In the genomic region with DNA sequence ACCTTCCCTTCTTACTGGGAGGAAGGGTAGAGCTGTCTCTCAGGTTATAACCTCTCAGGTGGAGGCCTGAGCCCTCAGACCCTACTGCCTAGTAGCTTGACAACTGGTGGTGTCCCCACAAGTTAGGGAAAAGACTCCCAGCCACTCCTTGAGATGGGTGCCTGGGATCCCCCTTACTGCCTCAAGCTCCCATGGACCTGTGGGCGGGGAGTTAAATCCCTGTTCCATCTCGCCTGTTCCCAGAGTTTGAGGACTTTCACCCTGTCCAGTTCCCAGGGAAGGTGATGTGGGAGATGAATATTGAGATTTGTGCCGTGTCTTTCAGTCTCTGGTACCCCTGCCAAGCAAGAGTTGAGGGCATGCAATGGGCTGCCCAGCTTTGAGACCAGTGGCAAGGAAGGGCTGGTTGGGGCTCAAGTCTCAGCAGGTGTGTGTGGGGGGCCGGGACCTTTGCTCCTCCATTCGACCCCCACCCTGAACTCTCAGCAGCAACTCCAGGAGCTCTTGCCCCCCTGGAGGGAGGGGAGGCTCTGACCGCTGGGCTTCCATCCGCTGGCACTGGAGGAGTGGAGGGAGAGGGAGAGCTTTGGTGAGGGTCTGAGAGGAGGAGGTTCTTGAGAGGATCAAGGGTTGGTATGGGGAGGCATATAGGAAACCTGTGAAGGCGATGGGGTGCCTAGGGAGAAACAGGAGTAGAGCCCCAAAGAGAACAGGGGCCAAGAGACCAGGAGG, we compare ENCODE assay signal across 9 cellular contexts. TPM values are rescaled to one million over a fixed set of nuclear protein-coding genes. Genes with fewer than 3 reads are reported as not detected.
DNase-seq lines count a peak whose midpoint lies in the region; ATAC-seq, FAIRE-seq and TF ChIP-seq lines count a peak whose summit lies in the region.
"Had no signal": no experiment of that assay in that cellular context is flagged by ENCODE, and none has a peak within 500 bp of the region (broad histone marks: within the 10 kb centered on the region; RNA-seq: fewer than 3 reads in every experiment).

No MANE protein-coding gene starts in this region.

- peak overlapping the region; percentile 99 for H3K27ac Mint-ChIP-seq in activated naive CD4-positive, alpha-beta T cell treated with anti-CD3 and anti-CD28 coated beads for 36 hours
- peak overlapping the region; percentile 63 for H3K27ac Mint-ChIP-seq in astrocyte (ENCODE audit: unreplicated experiment)

- peaks cover 35% of the 10 kb centered on the region for H3K36me3 Mint-ChIP-seq in activated naive CD4-positive, alpha-beta T cell treated with anti-CD3 and anti-CD28 coated beads for 36 hours (ENCODE audit: low read depth)
- H3K36me3 Mint-ChIP-seq in astrocyte (ENCODE audit: low read depth, unreplicated experiment), result peaks cover 13% of the 10 kb centered on the region

- H3K4me1 Mint-ChIP-seq in activated naive CD4-positive, alpha-beta T cell treated with anti-CD3 and anti-CD28 coated beads for 36 hours (ENCODE audit: low read depth), result peaks cover 59% of the 10 kb centered on the region
- peaks cover 35% of the 10 kb centered on the region for H3K4me1 Mint-ChIP-seq in astrocyte (ENCODE audit: low read depth, unreplicated experiment)

- H3K79me2 ChIP-seq in astrocyte (ENCODE audit: insufficient read depth, low read length), result peaks cover 38% of the 10 kb centered on the region

- peak; percentile 23 for DNase-seq in activated naive CD4-positive, alpha-beta T cell treated with anti-CD3 and anti-CD28 coated beads for 36 hours
- DNase-seq in activated naive CD4-positive, alpha-beta T cell treated with Interleukin-2 at 50 U/mL for 16 hours, result no peak
- DNase-seq in astrocyte (ENCODE audit: low read depth) (no peak), transverse colon (no peak), SW480 (ENCODE audit: low spot score) (no peak), brain microvascular endothelial cell (no peak)

- H3K27me3 Mint-ChIP-seq in activated naive CD4-positive, alpha-beta T cell treated with anti-CD3 and anti-CD28 coated beads for 36 hours (ENCODE audit: low read depth), result no peaks in the 10 kb centered on the region
- no peaks in the 10 kb centered on the region for H3K27me3 Mint-ChIP-seq in astrocyte (ENCODE audit: low read depth, unreplicated experiment)

- H3K4me3 ChIP-seq in astrocyte (ENCODE audit: insufficient read depth, low read depth, low read length), result no peak overlapping the region
- H3K4me3 ChIP-seq in mesodermal cell (ENCODE audit: extremely low read depth, insufficient read depth, low read length, poor library complexity, severe bottlenecking), result peak overlapping the region; percentile 1
- peak overlapping the region in 3 of 4 donors; percentile 77 to 95 (median 82) for H3K4me3 ChIP-seq in transverse colon
- no peak overlapping the region for H3K4me3 ChIP-seq in brain microvascular endothelial cell (ENCODE audit: low read depth, low read length)

- in situ Hi-C loops in transverse colon (cut with MboI; ENCODE audit: low pct_ligation_motif_present in 1 of 4, low pct_unique_long_range_greater_than_20kb in 1 of 4, low sequenced_read_pairs in 3 of 4) (no loop called here), brain microvascular endothelial cell (cut with HindIII; ENCODE audit: low pct_ligation_motif_present, low sequenced_read_pairs) (no loop called here)

- WGBS in mesodermal cell (ENCODE audit: insufficient coverage in 2 of 2), 2 experiments, result 86 to 91% methylated on average over 6 to 7 of the region's 8 CpGs
- 69 to 100% methylated on average over 1 to 8 of the region's 8 CpGs for WGBS in transverse colon (ENCODE audit: low coverage in 1 of 2), 2 donors

- peak overlapping the region; percentile 82 for H3K27ac ChIP-seq in astrocyte (ENCODE audit: low read depth, low read length)
- peak overlapping the region; percentile 45 for H3K27ac ChIP-seq in mesodermal cell (ENCODE audit: low read depth, low read length, severe bottlenecking)
- peak overlapping the region; percentile 92 to 98 (median 98) for H3K27ac ChIP-seq in transverse colon
- no peak overlapping the region for H3K27ac ChIP-seq in brain microvascular endothelial cell

- peak overlapping the region; percentile 93 for H3K9ac ChIP-seq in astrocyte (ENCODE audit: low read length)

- ATAC-seq in HG02938 (IDR thresholded peaks at IDR 0.05; ENCODE audit: unreplicated experiment), result no peak

- no peak for FAIRE-seq in astrocyte (lab: Jason Lieb, UNC)
- FAIRE-seq: endometrium had no signal

- CTCF ChIA-PET in activated naive CD4-positive, alpha-beta T cell treated with anti-CD3 and anti-CD28 coated beads for 36 hours (lab: Charles Lee), result no interaction called here

- H3K4me2 ChIP-seq in astrocyte (ENCODE audit: low read length), result peak overlapping the region; percentile 44

- no peaks in the 10 kb centered on the region for H4K20me1 ChIP-seq in astrocyte (ENCODE audit: insufficient read depth, low read length)

- no peak for TF ChIP-seq EP300 in transverse colon (IDR thresholded peaks at IDR 0.05; ENCODE audit: low read depth)

- peaks cover 8% of the 10 kb centered on the region for H3K36me3 ChIP-seq in astrocyte (ENCODE audit: insufficient read depth, low read length)
- H3K36me3 ChIP-seq in mesodermal cell (ENCODE audit: control insufficient read depth, insufficient read depth, low read length), result peaks cover 30% of the 10 kb centered on the region
- peaks cover 0 to 7% (median 0%) of the 10 kb centered on the region in 4 donors for H3K36me3 ChIP-seq in transverse colon
- peaks cover 18% of the 10 kb centered on the region for H3K36me3 ChIP-seq in brain microvascular endothelial cell (replicated peaks)

- H3K9me3 Mint-ChIP-seq in activated naive CD4-positive, alpha-beta T cell treated with anti-CD3 and anti-CD28 coated beads for 36 hours, result no peaks in the 10 kb centered on the region
- H3K9me3 Mint-ChIP-seq in astrocyte (ENCODE audit: unreplicated experiment), result no peaks in the 10 kb centered on the region

- TF ChIP-seq POLR2A in transverse colon (IDR thresholded peaks at IDR 0.05), result no peak

- H3K4me1 ChIP-seq in astrocyte (ENCODE audit: insufficient read depth, low read length) (peaks cover 29% of the 10 kb centered on the region), mesodermal cell (ENCODE audit: control insufficient read depth, insufficient read depth, low read length, poor library complexity, severe bottlenecking) (peaks cover 56% of the 10 kb centered on the region), transverse colon (peaks cover 21 to 66% (median 41%) of the 10 kb centered on the region in 4 donors)

- no peak overlapping the region for H2AFZ ChIP-seq in astrocyte (ENCODE audit: low read depth, low read length)

- TF ChIP-seq CTCF in astrocyte (IDR thresholded peaks at IDR 0.05; ENCODE audit: insufficient read depth, low read depth, low read length) (no peak), transverse colon (IDR thresholded peaks at IDR 0.05) (no peak), brain microvascular endothelial cell (IDR thresholded peaks at IDR 0.05; ENCODE audit: low read depth, low read length, missing control alignments) (no peak)

- H3K4me3 Mint-ChIP-seq in activated naive CD4-positive, alpha-beta T cell treated with anti-CD3 and anti-CD28 coated beads for 36 hours, result peak overlapping the region; percentile 95
- peak overlapping the region; percentile 23 for H3K4me3 Mint-ChIP-seq in astrocyte (ENCODE audit: unreplicated experiment)

- intact Hi-C loops in activated naive CD4-positive, alpha-beta T cell treated with anti-CD3 and anti-CD28 coated beads for 36 hours (cut with micrococcal nuclease), result loop anchor here (1.0 to 10.0 kb wide), 6 partner anchors 13 to 1014 kb away; partner anchors contain the start of genes ATF6B, ATP6V1G2, CLIC1 and DDX39B
- intact Hi-C loops in transverse colon (cut with DNase I; ENCODE audit: low total_unique reads), result loop anchor here (2.0 kb wide), 1 partner anchor 38 kb away; no protein-coding TSS in a partner anchor

- H3K9me3 ChIP-seq in astrocyte (ENCODE audit: insufficient read depth, low read depth, low read length) (no peaks in the 10 kb centered on the region), mesodermal cell (ENCODE audit: control insufficient read depth, low read length) (no peaks in the 10 kb centered on the region), transverse colon (no peaks in the 10 kb centered on the region)

- H3K27me3 ChIP-seq in astrocyte (ENCODE audit: insufficient read depth, low read length) (no peaks in the 10 kb centered on the region), transverse colon (no peaks in the 10 kb centered on the region), brain microvascular endothelial cell (replicated peaks) (no peaks in the 10 kb centered on the region)

RNA-seq across cellular contexts. Expression of gene PBX2, which starts 1.1 kb away (rescaled TPM):
- total RNA-seq in activated naive CD4-positive, alpha-beta T cell treated with anti-CD3 and anti-CD28 coated beads for 36 hours, result 10 to 100 TPM; 46.5 to 47.7 TPM
- total RNA-seq in astrocyte (80.7 and 83.7 TPM in 2 replicates), transverse colon (10 to 100 TPM; 34.4 to 87.5 (median 41.3) TPM)
- polyA plus RNA-seq in mesodermal cell (2013, experiment 1 of 2), result 227 TPM
- 188 TPM for polyA plus RNA-seq in mesodermal cell (2013, experiment 2 of 2)

RNA-seq across cellular contexts. Expression of gene GPSM3, which starts 1.3 kb away (rescaled TPM):
- 10 to 100 TPM; 71.8 to 72.1 TPM for total RNA-seq in activated naive CD4-positive, alpha-beta T cell treated with anti-CD3 and anti-CD28 coated beads for 36 hours
- total RNA-seq in astrocyte, result 9.6 and 10.2 TPM in 2 replicates
- polyA plus RNA-seq in mesodermal cell (2013, experiment 1 of 2), result 47.5 TPM
- polyA plus RNA-seq in mesodermal cell (2013, experiment 2 of 2), result 35.1 TPM
- total RNA-seq in transverse colon, result 1 to 10 TPM in 3 of 4 donors, under 1 TPM in 1; 1.00 to 8.6 (median 6.7) TPM

RNA-seq across cellular contexts. Expression of gene AGER, which starts 7.1 kb away (rescaled TPM):
- 10 to 100 TPM; 15.6 to 17.0 TPM for total RNA-seq in activated naive CD4-positive, alpha-beta T cell treated with anti-CD3 and anti-CD28 coated beads for 36 hours
- total RNA-seq in astrocyte (7.5 and 9.9 TPM in 2 replicates), transverse colon (1 to 10 TPM; 1.1 to 9.0 (median 2.7) TPM)
- 23.7 TPM for polyA plus RNA-seq in mesodermal cell (2013, experiment 1 of 2)
- 19.3 TPM for polyA plus RNA-seq in mesodermal cell (2013, experiment 2 of 2)

RNA-seq across cellular contexts. Expression of gene RNF5, which starts 12.9 kb away (rescaled TPM):
- 10 to 100 TPM; 39.5 to 39.9 TPM for total RNA-seq in activated naive CD4-positive, alpha-beta T cell treated with anti-CD3 and anti-CD28 coated beads for 36 hours
- total RNA-seq in astrocyte, result 59.0 and 60.0 TPM in 2 replicates
- 101 TPM for polyA plus RNA-seq in mesodermal cell (2013, experiment 1 of 2)
- 85.4 TPM for polyA plus RNA-seq in mesodermal cell (2013, experiment 2 of 2)
- 100 to 1,000 TPM in 3 of 4 donors, 10 to 100 TPM in 1; 36.0 to 212 (median 120) TPM for total RNA-seq in transverse colon

RNA-seq across cellular contexts. Expression of gene AGPAT1, which starts 15.2 kb away (rescaled TPM):
- total RNA-seq in activated naive CD4-positive, alpha-beta T cell treated with anti-CD3 and anti-CD28 coated beads for 36 hours, result 10 to 100 TPM; 25.8 to 26.5 TPM
- total RNA-seq in astrocyte, result 94.8 and 98.1 TPM in 2 replicates
- polyA plus RNA-seq in mesodermal cell (2013, experiment 1 of 2), result 123 TPM
- 98.6 TPM for polyA plus RNA-seq in mesodermal cell (2013, experiment 2 of 2)
- 10 to 100 TPM; 17.9 to 67.2 (median 50.1) TPM for total RNA-seq in transverse colon

Comparison
In these comparisons a context has a peak if more than half of its experiments do, and no peak if none do; other contexts are left out.
1. H3K4me3 ChIP-seq: peak in mesodermal cell (single experiment) and transverse colon (3 of 4); none in astrocyte (single experiment) and brain microvascular endothelial cell (single experiment).